Comparison of ENCODE assay signal across 1 cellular context in the genomic region with DNA sequence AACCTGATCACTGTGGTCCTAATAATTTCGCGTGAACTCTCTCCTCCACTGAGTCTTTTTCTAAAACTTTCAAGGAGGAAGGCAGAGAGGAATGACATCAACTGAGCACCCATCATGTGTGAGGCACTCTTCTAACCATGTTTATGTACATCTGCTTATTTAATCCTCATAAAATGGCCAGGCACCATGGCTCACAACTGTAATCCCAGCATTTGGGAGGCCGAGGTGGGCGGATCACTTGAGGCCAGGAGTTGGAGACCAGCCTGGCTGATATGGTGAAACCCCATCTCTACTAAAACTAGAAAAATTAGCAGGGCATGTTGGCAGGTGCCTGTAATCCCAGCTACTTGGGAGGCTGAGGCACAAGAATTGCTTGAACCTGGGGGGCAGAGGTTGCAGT.
TF ChIP-seq lines count a peak whose summit lies in the region.

No MANE protein-coding gene starts in this region.

TF ChIP-seq in HEK293, 187 proteins besides CTCF, POLR2A, EP300 and RAD21 (continued from another document):
- TF ChIP-seq, protein P1, sequence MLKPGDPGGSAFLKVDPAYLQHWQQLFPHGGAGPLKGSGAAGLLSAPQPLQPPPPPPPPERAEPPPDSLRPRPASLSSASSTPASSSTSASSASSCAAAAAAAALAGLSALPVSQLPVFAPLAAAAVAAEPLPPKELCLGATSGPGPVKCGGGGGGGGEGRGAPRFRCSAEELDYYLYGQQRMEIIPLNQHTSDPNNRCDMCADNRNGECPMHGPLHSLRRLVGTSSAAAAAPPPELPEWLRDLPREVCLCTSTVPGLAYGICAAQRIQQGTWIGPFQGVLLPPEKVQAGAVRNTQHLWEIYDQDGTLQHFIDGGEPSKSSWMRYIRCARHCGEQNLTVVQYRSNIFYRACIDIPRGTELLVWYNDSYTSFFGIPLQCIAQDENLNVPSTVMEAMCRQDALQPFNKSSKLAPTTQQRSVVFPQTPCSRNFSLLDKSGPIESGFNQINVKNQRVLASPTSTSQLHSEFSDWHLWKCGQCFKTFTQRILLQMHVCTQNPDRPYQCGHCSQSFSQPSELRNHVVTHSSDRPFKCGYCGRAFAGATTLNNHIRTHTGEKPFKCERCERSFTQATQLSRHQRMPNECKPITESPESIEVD (tag by site-specific recombination; IDR thresholded peaks at IDR 0.05) = peak; percentile 42
- TF ChIP-seq EGR2 (tag by site-specific recombination; IDR thresholded peaks at IDR 0.05; ENCODE audit: low read depth) (peak; percentile 8; the same call in 1 of the 2 replicates), ZNF585B (tag by site-specific recombination; IDR thresholded peaks at IDR 0.05) (0 out of 2 replicates have a peak, but pooled peaks have one; percentile 24), ZFHX2 (tag by site-specific recombination; conservative IDR thresholded peaks at IDR 0.05) (peak; percentile 75)
